In the genomic region with DNA sequence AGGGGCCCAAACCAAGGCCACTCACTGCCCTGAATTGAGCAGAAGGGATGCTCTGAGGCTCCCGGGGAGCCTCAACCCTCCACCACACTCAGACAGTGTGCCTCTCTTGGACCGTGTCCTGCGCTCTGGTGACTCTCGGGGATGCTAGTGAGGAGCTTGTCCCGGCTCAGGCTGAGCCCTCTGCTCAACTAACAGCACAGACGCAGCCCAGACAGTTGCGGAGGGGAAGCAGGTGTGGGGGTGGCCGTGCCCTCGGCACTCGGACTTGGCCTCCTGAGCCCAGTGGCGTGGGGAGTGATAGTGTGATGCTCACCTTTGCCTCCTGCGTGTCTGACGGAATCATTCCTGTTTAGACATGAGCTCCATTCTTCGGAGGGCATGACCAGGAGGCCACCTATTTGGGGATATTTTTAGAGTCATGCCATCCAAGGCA, we compare ENCODE assay signal across 16 cellular contexts. TPM values are rescaled to one million over a fixed set of nuclear protein-coding genes. Genes with fewer than 3 reads are reported as not detected.
DNase-seq lines count a peak whose midpoint lies in the region; ATAC-seq and TF ChIP-seq lines count a peak whose summit lies in the region.
"Had no signal": no experiment of that assay in that cellular context is flagged by ENCODE, and none has a peak within 500 bp of the region (broad histone marks: within the 10 kb centered on the region; RNA-seq: fewer than 3 reads in every experiment).

No MANE protein-coding gene starts in this region.

- TF ChIP-seq EP300 in suprapubic skin (IDR thresholded peaks at IDR 0.05): no peak

- no peak overlapping the region for H3K4ac ChIP-seq in mesendoderm (ENCODE audit: low read depth, low read length)

- H3K4me1 ChIP-seq in mesendoderm (ENCODE audit: control insufficient read depth, low read depth, low read length) (no peaks in the 10 kb centered on the region), suprapubic skin (peaks cover 16% of the 10 kb centered on the region)

- CTCF ChIA-PET in activated CD4-positive, alpha-beta T cell treated with anti-CD3 and anti-CD28 coated beads for 36 hours (lab: Charles Lee): interaction anchor here (1.0 kb wide), 1 partner anchor 39 kb away, joined by 4 read pairs; no protein-coding TSS in a partner anchor

- H2AK5ac ChIP-seq in mesendoderm (ENCODE audit: low read length): no peak overlapping the region

- H3K27ac Mint-ChIP-seq in activated CD4-positive, alpha-beta T cell treated with anti-CD3 and anti-CD28 coated beads for 36 hours: no peak overlapping the region
- H3K27ac Mint-ChIP-seq: B cell had no signal

- no peak overlapping the region for H3K23ac ChIP-seq in mesendoderm (ENCODE audit: low read length)

- H3K9ac ChIP-seq in mesendoderm (ENCODE audit: low read length): no peak overlapping the region

- DNase-seq in activated CD4-positive, alpha-beta T cell treated with anti-CD3 and anti-CD28 coated beads for 36 hours: peak; percentile 4
- no peak for DNase-seq in activated CD4-positive, alpha-beta T cell treated with anti-CD3 and anti-CD28 coated beads, Interleukin-2, amount 50 U/mL, for 1 hour
- DNase-seq in left ventricle myocardium superior: peak; percentile 14
- DNase-seq in Right ventricle myocardium superior: no peak
- no peak for DNase-seq in mesendoderm
- peak; percentile 61 to 66 for DNase-seq in suprapubic skin (ENCODE audit: low spot score in 2 of 2)
- DNase-seq in NCI-H146 (lab: John Stamatoyannopoulos, UW): no peak
- DNase-seq: 8988T, NCI-H1417, NCI-H187 treated with DMSO at 0.1 percent for 48 hours, NCI-H2227 treated with DMSO at 0.1 percent for 48 hours, NCI-H510A treated with DMSO at 0.1 percent for 48 hours had no signal

- intact Hi-C loops in activated CD4-positive, alpha-beta T cell treated with anti-CD3 and anti-CD28 coated beads for 36 hours (cut with DNase I, micrococcal nuclease): loop anchor here in 1 of 2 experiments (10.0 kb wide), 1 partner anchor 87 kb away; a partner anchor contains a TSS
- intact Hi-C loops in left ventricle myocardium superior (cut with micrococcal nuclease) (loop anchor here (10.0 kb wide), 1 partner anchor 267 kb away; no protein-coding TSS in a partner anchor), Right ventricle myocardium superior (cut with DNase I) (loop anchor here (5.0 to 10.0 kb wide), 3 partner anchors 35 to 367 kb away; no protein-coding TSS in a partner anchor)

- no peak overlapping the region for H4K8ac ChIP-seq in mesendoderm (ENCODE audit: low read depth, low read length)

- H3K27me3 Mint-ChIP-seq in activated CD4-positive, alpha-beta T cell treated with anti-CD3 and anti-CD28 coated beads for 36 hours: peaks cover 4% of the 10 kb centered on the region

- no peak overlapping the region for H2BK15ac ChIP-seq in mesendoderm (replicated peaks; ENCODE audit: low read depth)

- peaks cover 10% of the 10 kb centered on the region for H3K4me1 Mint-ChIP-seq in activated CD4-positive, alpha-beta T cell treated with anti-CD3 and anti-CD28 coated beads for 36 hours

- H3K9me3 ChIP-seq in suprapubic skin: no peaks in the 10 kb centered on the region
- H3K9me3 ChIP-seq: Caco-2 had no signal

- no peaks in the 10 kb centered on the region for H3K9me3 Mint-ChIP-seq in activated CD4-positive, alpha-beta T cell treated with anti-CD3 and anti-CD28 coated beads for 36 hours (ENCODE audit: low read depth)

- no peaks in the 10 kb centered on the region for H3K79me2 ChIP-seq in mesendoderm (ENCODE audit: control insufficient read depth, insufficient read depth, low read length)

- H3K27me3 ChIP-seq in mesendoderm (ENCODE audit: insufficient read depth, low read length, poor library complexity): no peaks in the 10 kb centered on the region
- H3K27me3 ChIP-seq in suprapubic skin: peaks cover 27% of the 10 kb centered on the region

- TF ChIP-seq POLR2A in suprapubic skin (IDR thresholded peaks at IDR 0.05): no peak

- no peak overlapping the region for H2BK5ac ChIP-seq in mesendoderm (ENCODE audit: low read length)

- no peak overlapping the region for H2BK120ac ChIP-seq in mesendoderm (ENCODE audit: low read depth, low read length)

- H3K4me3 Mint-ChIP-seq in activated CD4-positive, alpha-beta T cell treated with anti-CD3 and anti-CD28 coated beads for 36 hours: no peak overlapping the region
- H3K4me3 Mint-ChIP-seq: B cell had no signal

- no peaks in the 10 kb centered on the region for H3K79me1 ChIP-seq in mesendoderm (ENCODE audit: low read length)

- ATAC-seq in activated CD4-positive, alpha-beta T cell treated with anti-CD3 and anti-CD28 coated beads for 36 hours: no peak
- no peak for ATAC-seq in left ventricle myocardium superior
- no peak for ATAC-seq in Right ventricle myocardium superior (ENCODE audit: poor library complexity)
- no peak for ATAC-seq in HG03457 (IDR thresholded peaks at IDR 0.05; ENCODE audit: unreplicated experiment)

- no CpG with 5 or more reads among the region's 14 CpGs for WGBS in mesendoderm (ENCODE audit: extremely low coverage, insufficient coverage, low lambda C conversion rate)
- WGBS in suprapubic skin: 76% methylated on average over 10 of the region's 14 CpGs

- peaks cover 3% of the 10 kb centered on the region for H3K36me3 Mint-ChIP-seq in activated CD4-positive, alpha-beta T cell treated with anti-CD3 and anti-CD28 coated beads for 36 hours (ENCODE audit: low read depth)

- no peak for TF ChIP-seq CTCF in suprapubic skin (IDR thresholded peaks at IDR 0.05)

- no peak overlapping the region for H3K4me2 ChIP-seq in mesendoderm (ENCODE audit: low read length)

- H3K36me3 ChIP-seq in mesendoderm (ENCODE audit: control insufficient read depth, insufficient read depth, low read length): no peaks in the 10 kb centered on the region
- H3K36me3 ChIP-seq in suprapubic skin: no peaks in the 10 kb centered on the region

- no peak overlapping the region for H3K4me3 ChIP-seq in mesendoderm (ENCODE audit: low read length)
- H3K4me3 ChIP-seq in suprapubic skin: no peak overlapping the region

- POLR2A ChIA-PET in activated CD4-positive, alpha-beta T cell treated with anti-CD3 and anti-CD28 coated beads for 36 hours (lab: Charles Lee): no interaction called here

- no peak overlapping the region for H3K27ac ChIP-seq in mesendoderm (ENCODE audit: low read depth, low read length)
- H3K27ac ChIP-seq in suprapubic skin: no peak overlapping the region
- H3K27ac ChIP-seq: RWPE1 had no signal

- H4K5ac ChIP-seq in mesendoderm (ENCODE audit: low read length): no peak overlapping the region

- peak overlapping the region; percentile 7 for H3K56ac ChIP-seq in mesendoderm (ENCODE audit: low read length)

- no peak overlapping the region for H3K18ac ChIP-seq in mesendoderm (ENCODE audit: low read length)

RNA-seq across cellular contexts. Expression of a gene that starts 15.4 kb away (rescaled TPM):
- total RNA-seq in activated CD4-positive, alpha-beta T cell treated with anti-CD3 and anti-CD28 coated beads for 36 hours: 10 to 100 TPM; 46.1 to 50.0 TPM
- 7.6 TPM for total RNA-seq in left ventricle myocardium superior
- 6.9 TPM for total RNA-seq in Right ventricle myocardium superior
- polyA plus RNA-seq in mesendoderm (2013, experiment 1 of 2): 26.2 TPM
- polyA plus RNA-seq in mesendoderm (2013, experiment 2 of 2): 27.0 TPM
- total RNA-seq in suprapubic skin: 1 to 10 TPM; 7.0 to 9.8 (median 7.9) TPM

Comparison
In these comparisons a context has a peak if more than half of its experiments do, and no peak if none do; other contexts are left out.
1. DNase-seq: peak in activated CD4-positive, alpha-beta T cell treated with anti-CD3 and anti-CD28 coated beads for 36 hours (single experiment), left ventricle myocardium superior (single experiment) and suprapubic skin (2 of 2); none in activated CD4-positive, alpha-beta T cell treated with anti-CD3 and anti-CD28 coated beads, Interleukin-2, amount 50 U/mL, for 1 hour (single experiment), Right ventricle myocardium superior (single experiment), mesendoderm (single experiment) and NCI-H146 (single experiment).